ENCODE assay signal across 8 cellular contexts in genomic region chr14:75577724-75578098, GRCh38. TPM values are rescaled to one million over a fixed set of nuclear protein-coding genes. Genes with fewer than 3 reads are reported as not detected.
DNase-seq lines count a peak whose midpoint lies in the region; ATAC-seq lines count a peak whose summit lies in the region.

No MANE protein-coding gene starts in this region.

- H3K4me1 ChIP-seq in HAP-1, result peaks cover 7% of the 10 kb centered on the region

- no peaks in the 10 kb centered on the region for H3K36me3 ChIP-seq in HAP-1 (replicated peaks)

- DNase-seq in G401 (ENCODE audit: low spot score) (peak; percentile 82), HAP-1 (ENCODE audit: low spot score in 2 of 2) (peak; percentile 74 to 88), NCI-H1105 (lab: John Stamatoyannopoulos, UW) (peak; percentile 21), T-helper 22 cell (ENCODE audit: low read depth) (peak; percentile 36), astrocyte of the hippocampus (ENCODE audit: low read depth, low spot score) (peak; percentile 90), hippocampal formation (lab: John Stamatoyannopoulos, UW) (peak; percentile 71), putamen (ENCODE audit: low spot score) (peak; percentile 74)

- H3K4me3 ChIP-seq in HAP-1, result peak overlapping the region; percentile 35

- peaks cover 3% of the 10 kb centered on the region; the same call in 1 of the 2 replicates for H3K27me3 ChIP-seq in HAP-1 (ENCODE audit: low read depth)

- in situ Hi-C loops in G401 (cut with HindIII; ENCODE audit: low sequenced_read_pairs) (no loop called here), HAP-1 (cut with MboI; ENCODE audit: low sequenced_read_pairs) (no loop called here)

- no peak for ATAC-seq in HG03520 (IDR thresholded peaks at IDR 0.05; ENCODE audit: unreplicated experiment)

- no peaks in the 10 kb centered on the region for H3K9me3 ChIP-seq in HAP-1

RNA-seq across cellular contexts. Expression of gene FLVCR2, which starts 0.7 kb away (rescaled TPM):
- 1.3 and 1.6 TPM in 2 replicates for total RNA-seq in G401 (2014; rRNA removed; shearing (Covaris generic))

RNA-seq across cellular contexts. Expression of gene BATF, which starts 55.4 kb away (rescaled TPM):
- not detected in 2 replicates for total RNA-seq in G401 (2014; rRNA removed; shearing (Covaris generic))

Comparison
In these comparisons a context has a peak if more than half of its experiments do, and no peak if none do; other contexts are left out.
1. DNase-seq: peak in every context shown above with its lines; median percentile 90 in astrocyte of the hippocampus; 82 in G401; 81 in HAP-1; 74 in putamen; 71 in hippocampal formation; 36 in T-helper 22 cell; 21 in NCI-H1105.